In the genomic region with DNA sequence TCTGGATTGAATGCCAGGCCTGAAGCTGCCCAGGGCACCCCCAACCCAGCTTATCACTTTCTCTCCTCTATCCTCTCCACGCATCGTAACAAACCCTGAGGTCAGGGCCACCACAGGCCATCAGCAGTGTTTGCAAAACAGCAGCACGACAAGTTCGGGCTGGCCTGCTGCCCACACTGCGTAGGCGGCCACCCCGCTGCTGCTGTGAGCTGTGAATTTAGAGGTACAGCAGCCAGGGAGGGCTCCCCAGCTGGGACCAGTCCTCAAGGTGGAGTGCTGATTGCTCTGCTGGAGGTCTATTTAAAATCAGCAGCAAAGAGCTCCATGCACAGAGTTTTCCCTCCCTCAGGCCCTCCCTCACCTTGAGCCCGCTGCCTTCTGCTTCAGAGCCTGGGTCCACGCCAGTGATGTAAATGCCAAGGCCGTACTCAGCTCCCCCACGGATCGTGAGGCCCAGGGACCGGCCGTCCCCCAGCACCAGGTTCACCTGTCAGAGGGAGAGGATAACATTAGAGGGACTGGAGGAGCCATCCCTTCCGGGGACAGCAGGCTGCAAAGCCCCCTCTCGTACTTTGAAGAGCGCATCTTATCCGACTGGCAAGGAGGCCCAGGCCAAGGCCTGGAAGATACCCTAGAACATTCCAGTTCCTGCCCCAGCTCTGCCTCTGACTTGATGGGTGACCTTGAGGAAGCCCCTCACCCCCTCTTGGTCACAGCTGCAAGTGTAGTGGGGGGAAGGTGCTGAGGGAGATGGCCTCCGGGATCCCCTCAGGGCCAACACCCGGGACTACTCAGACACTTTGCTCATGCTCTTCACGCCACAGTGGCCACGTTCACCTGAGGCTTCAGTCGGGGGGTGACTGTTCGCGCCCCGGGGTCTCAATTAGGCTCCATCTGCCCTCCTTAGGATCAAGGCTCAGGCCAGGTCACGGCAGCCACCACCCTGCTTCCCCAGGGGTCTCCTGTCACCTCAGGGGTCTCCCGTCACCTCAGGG, we compare ENCODE assay signal across 20 cellular contexts. TPM values are rescaled to one million over a fixed set of nuclear protein-coding genes. Genes with fewer than 3 reads are reported as not detected.
A peak's percentile ranks its signal among the peaks of the same experiment; 100 is the strongest.
DNase-seq lines count a peak whose midpoint lies in the region; ATAC-seq and TF ChIP-seq lines count a peak whose summit lies in the region.
"Had no signal": no experiment of that assay in that cellular context is flagged by ENCODE, and none has a peak within 500 bp of the region (broad histone marks: within the 10 kb centered on the region; RNA-seq: fewer than 3 reads in every experiment).

No MANE protein-coding gene starts in this region.

- no peak overlapping the region for H3K4me3 ChIP-seq in coronary artery
- H3K4me3 ChIP-seq in gastrocnemius medialis = no peak overlapping the region
- H3K4me3 ChIP-seq: A549, GM23248, skin epidermis, suprapubic skin had no signal

- peaks cover 10% of the 10 kb centered on the region for H3K4me1 Mint-ChIP-seq in stimulated activated effector memory CD8-positive, alpha-beta T cell treated with anti-CD3 and anti-CD28 coated beads, Interleukin-12 subunit alpha, Interleukin-12 subunit beta, amount 100 ng/mL, for 72 hours

- H3K27ac Mint-ChIP-seq in stimulated activated effector memory CD8-positive, alpha-beta T cell treated with anti-CD3 and anti-CD28 coated beads, Interleukin-12 subunit alpha, Interleukin-12 subunit beta, amount 100 ng/mL, for 72 hours = peak overlapping the region; percentile 80
- H3K27ac Mint-ChIP-seq: activated B cell treated with CpG ODN at 0.5 μM for 24 hours had no signal

- ATAC-seq in stimulated activated effector memory CD8-positive, alpha-beta T cell treated with anti-CD3 and anti-CD28 coated beads, Interleukin-12 subunit alpha, Interleukin-12 subunit beta, amount 100 ng/mL, for 72 hours = no peak
- ATAC-seq in gastrocnemius medialis = no peak
- no peak for ATAC-seq in GM21786 (IDR thresholded peaks at IDR 0.05; ENCODE audit: unreplicated experiment)
- ATAC-seq: A549, left cardiac atrium had no signal

- peaks cover 30% of the 10 kb centered on the region for H3K36me3 Mint-ChIP-seq in stimulated activated effector memory CD8-positive, alpha-beta T cell treated with anti-CD3 and anti-CD28 coated beads, Interleukin-12 subunit alpha, Interleukin-12 subunit beta, amount 100 ng/mL, for 72 hours

- TF ChIP-seq CTCF in coronary artery (IDR thresholded peaks at IDR 0.05) (no peak), gastrocnemius medialis (IDR thresholded peaks at IDR 0.05 in 4 of 5, conservative IDR thresholded peaks at IDR 0.05 in 1 of 5) (no peak)

- peak; percentile 28 for DNase-seq in NCI-H748 (lab: John Stamatoyannopoulos, UW; ENCODE audit: unreplicated experiment)
- no peak for DNase-seq in NCI-H748 treated with DMSO at 0.1 percent for 48 hours (lab: John Stamatoyannopoulos, UW)
- peak; percentile 63 to 77 for DNase-seq in NCI-H2081 (lab: John Stamatoyannopoulos, UW)
- peak; percentile 58 for DNase-seq in coronary artery (ENCODE audit: low spot score)
- DNase-seq in stimulated activated effector memory CD8-positive, alpha-beta T cell treated with anti-CD3 and anti-CD28 coated beads, Interleukin-12 subunit alpha, Interleukin-12 subunit beta, amount 100 ng/mL, for 72 hours (ENCODE audit: low spot score in 2 of 2) = no peak
- no peak for DNase-seq in gastrocnemius medialis
- DNase-seq in SIG-M5 (lab: John Stamatoyannopoulos, UW) = no peak
- DNase-seq: activated B cell treated with CpG ODN at 0.5 μM for 24 hours, activated gamma-delta T cell, GM23248, Karpas-422, left cardiac atrium, mesenchymal stem cell, NCI-H2171, NCI-H82 had no signal

- no peaks in the 10 kb centered on the region for H3K4me1 ChIP-seq in gastrocnemius medialis
- H3K4me1 ChIP-seq: A549, suprapubic skin had no signal

- no peaks in the 10 kb centered on the region for H3K27me3 ChIP-seq in gastrocnemius medialis
- H3K27me3 ChIP-seq: neutrophil, suprapubic skin had no signal

- H3K36me3 ChIP-seq in gastrocnemius medialis = no peaks in the 10 kb centered on the region
- H3K36me3 ChIP-seq: neutrophil had no signal

- H3K27ac ChIP-seq in coronary artery (no peak overlapping the region), gastrocnemius medialis (no peak overlapping the region)
- H3K27ac ChIP-seq: A549, GM23248, neutrophil, skin epidermis, suprapubic skin had no signal

- H3K9me3 ChIP-seq in gastrocnemius medialis = no peaks in the 10 kb centered on the region
- H3K9me3 ChIP-seq: A549, neutrophil, suprapubic skin had no signal

- intact Hi-C loops in gastrocnemius medialis (cut with DNase I; ENCODE audit: low total_unique reads) = no loop called here

- in situ Hi-C loops in gastrocnemius medialis (cut with MboI; ENCODE audit: low sequenced_read_pairs in 4 of 4) = no loop called here

- TF ChIP-seq POLR2A in gastrocnemius medialis (IDR thresholded peaks at IDR 0.05) = no peak

- no peaks in the 10 kb centered on the region for H3K9me3 Mint-ChIP-seq in stimulated activated effector memory CD8-positive, alpha-beta T cell treated with anti-CD3 and anti-CD28 coated beads, Interleukin-12 subunit alpha, Interleukin-12 subunit beta, amount 100 ng/mL, for 72 hours

- H3K4me3 Mint-ChIP-seq in stimulated activated effector memory CD8-positive, alpha-beta T cell treated with anti-CD3 and anti-CD28 coated beads, Interleukin-12 subunit alpha, Interleukin-12 subunit beta, amount 100 ng/mL, for 72 hours = no peak overlapping the region
- H3K4me3 Mint-ChIP-seq: activated B cell treated with CpG ODN at 0.5 μM for 24 hours had no signal

RNA-seq across cellular contexts. Expression of gene WHRN, which starts 39.1 kb away (rescaled TPM):
- under 1 TPM in 2 of 4 donors, not detected in 2; 0.16 to 0.18 TPM for total RNA-seq in gastrocnemius medialis

Comparison
In these comparisons a context has a peak if more than half of its experiments do, and no peak if none do; other contexts are left out.
1. DNase-seq: peak in NCI-H748 (single experiment), NCI-H2081 (2 of 2) and coronary artery (single experiment); none in NCI-H748 treated with DMSO at 0.1 percent for 48 hours (single experiment), stimulated activated effector memory CD8-positive, alpha-beta T cell treated with anti-CD3 and anti-CD28 coated beads, Interleukin-12 subunit alpha, Interleukin-12 subunit beta, amount 100 ng/mL, for 72 hours (0 of 2), gastrocnemius medialis (0 of 2) and SIG-M5 (single experiment).